Comparison of ENCODE assay signal across 26 cellular contexts in genomic region chr6:5946701-5947100, GRCh38.
"Had no signal": no experiment of that assay in that cellular context is flagged by ENCODE, and none has a peak within 500 bp of the region (broad histone marks: within the 10 kb centered on the region; RNA-seq: fewer than 3 reads in every experiment).

No MANE protein-coding gene starts in this region.

- H3K27ac ChIP-seq: stomach, suprapubic skin, testis, thoracic aorta, thyroid gland, tibial artery, tibial nerve, transverse colon, upper lobe of left lung, upper lobe of right lung, uterus, vagina had no signal

- H3K36me3 ChIP-seq: stomach, suprapubic skin, thoracic aorta, thyroid gland, tibial artery, tibial nerve, transverse colon, upper lobe of left lung, upper lobe of right lung, uterus, vagina had no signal

- ATAC-seq: stimulated activated effector memory CD8-positive, alpha-beta T cell treated with anti-CD3 and anti-CD28 coated beads, Interleukin-12 subunit alpha, Interleukin-12 subunit beta, amount 100 ng/mL, for 72 hours; stimulated activated memory B cell treated with anti-CD40 and anti-IgM and Interleukin-4, amounts not matched to agents 10 μg/mL and 1 μg/mL and 100 μg/mL, for 72 hours; stimulated activated naive B cell treated with anti-CD40 and anti-IgM and Interleukin-4, amounts not matched to agents 10 μg/mL and 1 μg/mL and 100 μg/mL, for 72 hours; stimulated activated naive CD8-positive, alpha-beta T cell treated with anti-CD3 and anti-CD28 coated beads, Interleukin-15, amount 100 ng/mL, for 72 hours; stimulated activated naive CD8-positive, alpha-beta T cell treated with anti-CD3 and anti-CD28 coated beads, Interleukin-15, Interleukin-2, amounts not matched to agents 100 U/mL and 50 U/mL, for 24 hours; upper lobe of right lung had no signal

- H3K9me3 ChIP-seq: suprapubic skin, testis, thoracic aorta, thyroid gland, upper lobe of right lung, uterus, vagina had no signal

- H3K4me3 ChIP-seq: stomach, suprapubic skin, testis, thoracic aorta, thyroid gland, tibial artery, tibial nerve, transverse colon, upper lobe of left lung, upper lobe of right lung, uterus, vagina had no signal

- DNase-seq: stimulated activated CD4-positive, alpha-beta T cell treated with anti-CD3 and anti-CD28 coated beads, Interleukin-2, amount 100 ng/mL, for 48 hours; stimulated activated CD4-positive, alpha-beta T cell treated with anti-CD3 and anti-CD28 coated beads, Interleukin-4, amount 100 ng/mL, for 1 hour; stimulated activated CD4-positive, alpha-beta T cell treated with anti-CD3 and anti-CD28 coated beads, Interleukin-4, amount 100 ng/mL, for 24 hours; stimulated activated CD4-positive, alpha-beta T cell treated with anti-CD3 and anti-CD28 coated beads, Interleukin-4, amount 100 ng/mL, for 4 hours; stimulated activated CD8-positive, alpha-beta memory T cell treated with anti-CD3 and anti-CD28 coated beads, Interleukin-4, amount 100 ng/mL, for 48 hours; stimulated activated naive B cell treated with anti-CD40 and anti-IgM and Interleukin-4, amounts not matched to agents 10 μg/mL and 1 μg/mL and 100 μg/mL, for 72 hours; stimulated activated naive CD4-positive, alpha-beta T cell; stimulated activated naive CD4-positive, alpha-beta T cell treated with Interleukin-2 at 50 U/mL for 16 hours; stimulated activated naive CD8-positive, alpha-beta T cell treated with anti-CD3 and anti-CD28 coated beads, Interleukin-15, amount 100 ng/mL, for 72 hours; stimulated activated naive CD8-positive, alpha-beta T cell treated with anti-CD3 and anti-CD28 coated beads, Interleukin-15, Interleukin-2, amounts not matched to agents 100 U/mL and 50 U/mL, for 24 hours; stomach; testis; thyroid gland; tibial artery; transverse colon; trophoblast cell; upper lobe of left lung; upper lobe of right lung; uterus had no signal

- H3K27me3 ChIP-seq: suprapubic skin, testis, thyroid gland, tibial artery, tibial nerve, transverse colon, upper lobe of left lung, upper lobe of right lung, uterus, vagina had no signal

- H3K4me1 ChIP-seq: stomach, suprapubic skin, testis, thyroid gland, transverse colon, upper lobe of left lung, upper lobe of right lung, uterus, vagina had no signal

- FAIRE-seq: urothelium cell line had no signal
